In the genomic region with DNA sequence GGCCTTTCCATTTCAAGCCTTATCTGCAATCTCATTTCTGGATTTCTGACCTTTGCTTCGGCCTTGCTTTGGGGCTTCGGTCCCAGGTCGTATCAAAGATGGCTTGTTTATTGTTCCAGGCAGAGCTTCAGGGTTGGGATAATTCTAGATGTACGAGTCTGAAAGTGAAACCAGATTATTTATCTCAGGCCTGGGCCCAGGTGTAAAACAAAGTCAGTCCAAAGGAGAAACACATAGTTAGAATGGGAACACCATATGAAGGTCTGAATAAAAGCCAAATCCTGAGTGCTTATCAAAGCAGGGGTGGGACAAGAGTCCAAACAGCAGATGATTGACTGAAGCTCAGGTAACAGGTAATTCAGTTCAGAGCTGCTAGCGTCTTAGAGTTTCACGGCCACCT, we compare ENCODE assay signal across 1 cellular context.
TF ChIP-seq lines count a peak whose summit lies in the region.

No MANE protein-coding gene starts in this region.

TF ChIP-seq in K562, 482 proteins besides CTCF, POLR2A, EP300 and RAD21 (continued from another document):
- no peak for TF ChIP-seq E4F1 (CRISPR knock-in tag; IDR thresholded peaks at IDR 0.05; ENCODE audit: borderline replicate concordance)
- no peak for TF ChIP-seq NR2C1 (IDR thresholded peaks at IDR 0.05)
- 0 out of 2 replicates have a peak, but pooled peaks have one; percentile 26 for TF ChIP-seq NR2C1 (tag; IDR thresholded peaks at IDR 0.05)
